In the genomic region with DNA sequence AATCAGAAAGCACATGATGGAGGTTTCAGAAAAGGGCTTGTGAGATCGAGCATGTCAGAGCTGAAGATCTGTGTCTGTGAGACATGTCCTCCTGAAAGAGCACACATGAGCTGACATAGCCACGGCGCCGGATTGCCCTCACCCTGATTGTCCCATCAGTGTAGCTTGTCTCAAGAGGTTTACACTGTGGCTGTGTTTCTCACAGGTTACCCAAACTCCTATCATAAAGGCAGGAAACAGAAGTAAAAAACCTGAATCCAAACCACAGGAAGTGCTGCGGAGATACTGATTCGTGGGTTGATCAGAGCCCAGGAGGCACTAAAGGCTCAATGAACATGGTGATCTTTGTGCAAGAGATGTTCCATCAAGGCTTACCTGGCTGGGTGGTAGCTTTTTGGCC, we compare ENCODE assay signal across 11 cellular contexts. TPM values are rescaled to one million over a fixed set of nuclear protein-coding genes. Genes with fewer than 3 reads are reported as not detected.
DNase-seq lines count a peak whose midpoint lies in the region; ATAC-seq and TF ChIP-seq lines count a peak whose summit lies in the region.
"Had no signal": no experiment of that assay in that cellular context is flagged by ENCODE, and none has a peak within 500 bp of the region (broad histone marks: within the 10 kb centered on the region; RNA-seq: fewer than 3 reads in every experiment).

No MANE protein-coding gene starts in this region.

- POLR2A ChIA-PET in CD4-positive, alpha-beta memory T cell (lab: Charles Lee; ENCODE audit: partially characterized antibody): interaction anchor here (0.7 to 8.6 kb wide), 10 partner anchors 8 to 1140 kb away, joined by 3 to 166 read pairs (median 3); partner anchors contain the start of gene ZNF862
- POLR2A ChIA-PET in PC-9 (lab: Charles Lee; ENCODE audit: unreplicated experiment): no interaction called here

- H4K20me1 ChIP-seq in MM.1S (ENCODE audit: insufficient read depth, low read length) (no peaks in the 10 kb centered on the region), PC-9 (ENCODE audit: insufficient read depth) (no peaks in the 10 kb centered on the region)

- H2AFZ ChIP-seq in MM.1S (ENCODE audit: low read length) (0 out of 2 replicates have a peak overlapping the region, but pooled peaks have one; percentile 2), PC-9 (no peak overlapping the region)

- no TSS peak for BruUV-seq in PC-9 (replicated peaks; lab: Mats Ljungman, UMichigan)

- intact Hi-C loops in CD4-positive, alpha-beta memory T cell (cut with micrococcal nuclease): loop anchor here (2.0 kb wide), 1 partner anchor 13 kb away; no protein-coding TSS in a partner anchor
- intact Hi-C loops in PC-9 (cut with micrococcal nuclease; ENCODE audit: unreplicated experiment): loop anchor here (5.0 to 10.0 kb wide), 2 partner anchors 63 to 245 kb away; no protein-coding TSS in a partner anchor

- no peaks in the 10 kb centered on the region for H3K9me3 Mint-ChIP-seq in CD4-positive, alpha-beta memory T cell
- H3K9me3 Mint-ChIP-seq: memory B cell had no signal

- H3K9ac ChIP-seq in MM.1S (ENCODE audit: low read length): no peak overlapping the region

- peak overlapping the region; percentile 70 for H3K27ac ChIP-seq in CD4-positive, alpha-beta memory T cell (ENCODE audit: low read depth, low read length)
- H3K27ac ChIP-seq in MM.1S (ENCODE audit: low read length) (no peak overlapping the region; the same call in 1 of the 2 replicates), PC-9 (no peak overlapping the region)

- no peak for TF ChIP-seq CTCF in MM.1S (IDR thresholded peaks at IDR 0.05; ENCODE audit: low read length)
- TF ChIP-seq CTCF in PC-9 (conservative IDR thresholded peaks at IDR 0.05): no peak

- no peaks in the 10 kb centered on the region for H3K36me3 ChIP-seq in CD4-positive, alpha-beta memory T cell (ENCODE audit: insufficient read depth, low read length)
- H3K36me3 ChIP-seq in MM.1S (replicated peaks; ENCODE audit: insufficient read depth, low read length) (no peaks in the 10 kb centered on the region), PC-9 (ENCODE audit: low read depth) (no peaks in the 10 kb centered on the region)

- H3K79me2 ChIP-seq in MM.1S (ENCODE audit: low read length) (peaks cover 6% of the 10 kb centered on the region), PC-9 (ENCODE audit: low read depth) (no peaks in the 10 kb centered on the region)

- no peaks in the 10 kb centered on the region for H3K27me3 ChIP-seq in CD4-positive, alpha-beta memory T cell (ENCODE audit: insufficient read depth, low read length)
- H3K27me3 ChIP-seq in MM.1S (replicated peaks; ENCODE audit: insufficient read depth, low read length): no peaks in the 10 kb centered on the region
- H3K27me3 ChIP-seq in PC-9 (ENCODE audit: insufficient read depth, low read depth): no peaks in the 10 kb centered on the region

- H3F3A ChIP-seq in MM.1S (ENCODE audit: insufficient read depth, low read length): peaks cover 9% of the 10 kb centered on the region; the same call in 1 of the 2 replicates
- peaks cover 19% of the 10 kb centered on the region; the same call in 1 of the 2 replicates for H3F3A ChIP-seq in PC-9 (ENCODE audit: insufficient read depth, low read depth)

- peak; percentile 68 to 77 (median 73) for DNase-seq in CD4-positive, alpha-beta memory T cell
- DNase-seq in MM.1S (peak; percentile 40), mucosa of gallbladder (ENCODE audit: low spot score) (peak; percentile 10), PC-9 (no peak), A172 (ENCODE audit: low spot score) (no peak), NCI-H345 (lab: John Stamatoyannopoulos, UW) (no peak)
- peak; percentile 29 for DNase-seq in activated effector memory CD4-positive, alpha-beta T cell treated with Interleukin-2 at 50 U/mL for 16 hours
- DNase-seq: NCI-H446; stimulated activated CD4-positive, alpha-beta T cell treated with anti-CD3 and anti-CD28 coated beads, Interleukin-4, amount 100 ng/mL, for 24 hours had no signal

- H3K4me1 ChIP-seq in CD4-positive, alpha-beta memory T cell (ENCODE audit: insufficient read depth, low read length): peaks cover 90% of the 10 kb centered on the region
- H3K4me1 ChIP-seq in MM.1S (ENCODE audit: low read length) (peaks cover 51% of the 10 kb centered on the region), PC-9 (replicated peaks; ENCODE audit: insufficient read depth) (peaks cover 5% of the 10 kb centered on the region; the same call in 1 of the 2 replicates)

- no peaks in the 10 kb centered on the region for H3K9me3 ChIP-seq in CD4-positive, alpha-beta memory T cell (ENCODE audit: control insufficient read depth in 1 of 2, low read length in 2 of 2)
- H3K9me3 ChIP-seq in MM.1S (replicated peaks; ENCODE audit: insufficient read depth, low read length) (no peaks in the 10 kb centered on the region), PC-9 (ENCODE audit: insufficient read depth, low read depth) (no peaks in the 10 kb centered on the region)

- H3K27me3 Mint-ChIP-seq in CD4-positive, alpha-beta memory T cell: no peaks in the 10 kb centered on the region
- H3K27me3 Mint-ChIP-seq: memory B cell had no signal

- peak overlapping the region; percentile 78 to 91 (median 84) for H3K4me3 Mint-ChIP-seq in CD4-positive, alpha-beta memory T cell
- H3K4me3 Mint-ChIP-seq: memory B cell had no signal

- peaks cover 5 to 8% of the 10 kb centered on the region in 2 donors for H3K36me3 Mint-ChIP-seq in CD4-positive, alpha-beta memory T cell
- H3K36me3 Mint-ChIP-seq: memory B cell had no signal

- peak overlapping the region in 1 of 2 donors; percentile 34 for H3K4me3 ChIP-seq in CD4-positive, alpha-beta memory T cell (ENCODE audit: low read length in 2 of 2)
- no peak overlapping the region for H3K4me3 ChIP-seq in MM.1S (ENCODE audit: low read length)
- H3K4me3 ChIP-seq in PC-9: no peak overlapping the region

- H3K4me2 ChIP-seq in MM.1S (ENCODE audit: low read depth, low read length) (peak overlapping the region; percentile 12; the same call in 1 of the 2 replicates), PC-9 (no peak overlapping the region)

- H3K27ac Mint-ChIP-seq in CD4-positive, alpha-beta memory T cell: peak overlapping the region; percentile 91 to 97 (median 93)
- H3K27ac Mint-ChIP-seq: memory B cell had no signal

- H3K4me1 Mint-ChIP-seq in CD4-positive, alpha-beta memory T cell: peaks cover 69 to 96% (median 84%) of the 10 kb centered on the region in 4 donors

- H3K9me2 ChIP-seq in MM.1S (replicated peaks; ENCODE audit: insufficient read depth, low read length) (no peaks in the 10 kb centered on the region), PC-9 (ENCODE audit: insufficient read depth) (no peaks in the 10 kb centered on the region)

- CTCF ChIA-PET in CD4-positive, alpha-beta memory T cell (lab: Charles Lee; ENCODE audit: partially characterized antibody): interaction anchor here (1.0 to 4.4 kb wide), 5 partner anchors 13 to 63 kb away, joined by 4 to 32 read pairs (median 13); partner anchors contain the start of gene ZNF862
- CTCF ChIA-PET in PC-9 (lab: Charles Lee): no interaction called here

- ATAC-seq in GM21786 (IDR thresholded peaks at IDR 0.05; ENCODE audit: unreplicated experiment): no peak

RNA-seq across cellular contexts. Expression of gene ATP6V0E2, which starts 3.9 kb away (rescaled TPM):
- 10 to 100 TPM; 64.6 to 65.3 TPM for total RNA-seq in CD4-positive, alpha-beta memory T cell
- 100 to 1,000 TPM; 144 to 163 TPM for polyA plus RNA-seq in CD4-positive, alpha-beta memory T cell
- total RNA-seq in mucosa of gallbladder (47.0 TPM), PC-9 (2021) (35.6 and 40.7 TPM in 2 replicates)
- 85.6 and 89.3 TPM in 2 replicates for total RNA-seq in A172 (2014; rRNA removed; shearing (Covaris generic))

RNA-seq across cellular contexts. Expression of gene ZNF862, which starts 31.7 kb away (rescaled TPM):
- 10 to 100 TPM; 84.2 to 88.6 TPM for total RNA-seq in CD4-positive, alpha-beta memory T cell
- 10 to 100 TPM in 1 of 2 donors, 1 to 10 TPM in 1; 9.8 to 10.5 TPM for polyA plus RNA-seq in CD4-positive, alpha-beta memory T cell
- total RNA-seq in mucosa of gallbladder (31.3 TPM), PC-9 (2021) (42.4 and 43.6 TPM in 2 replicates)
- total RNA-seq in A172 (2014; rRNA removed; shearing (Covaris generic)): 3.7 and 5.1 TPM in 2 replicates

Comparison
In these comparisons a context has a peak if more than half of its experiments do, and no peak if none do; other contexts are left out.
1. DNase-seq: peak in CD4-positive, alpha-beta memory T cell (5 of 5), MM.1S (single experiment), activated effector memory CD4-positive, alpha-beta T cell treated with Interleukin-2 at 50 U/mL for 16 hours (single experiment) and mucosa of gallbladder (single experiment); none in PC-9 (0 of 2), A172 (single experiment) and NCI-H345 (single experiment).